ENCODE assay signal across 11 cellular contexts in genomic region chr22:39012525-39013516, GRCh38. TPM values are rescaled to one million over a fixed set of nuclear protein-coding genes. Genes with fewer than 3 reads are reported as not detected.
A peak's percentile ranks its signal among the peaks of the same experiment; 100 is the strongest.
DNase-seq lines count a peak whose midpoint lies in the region; ATAC-seq and TF ChIP-seq lines count a peak whose summit lies in the region.
"Had no signal": no experiment of that assay in that cellular context is flagged by ENCODE, and none has a peak within 500 bp of the region (broad histone marks: within the 10 kb centered on the region; RNA-seq: fewer than 3 reads in every experiment).

No MANE protein-coding gene starts in this region.

- H3K27me3 ChIP-seq in left ventricle myocardium inferior (ENCODE audit: low read depth) = no peaks in the 10 kb centered on the region
- H3K27me3 ChIP-seq: SJCRH30 had no signal

- no peaks in the 10 kb centered on the region for H3K9me3 Mint-ChIP-seq in type B pancreatic cell

- no peak for ATAC-seq in left ventricle myocardium superior

- no peaks in the 10 kb centered on the region for H3K27me3 Mint-ChIP-seq in type B pancreatic cell

- peaks cover 22% of the 10 kb centered on the region for H3K4me1 ChIP-seq in left ventricle myocardium inferior
- H3K4me1 ChIP-seq: SJCRH30 had no signal

- peaks cover 30% of the 10 kb centered on the region for H3K4me1 Mint-ChIP-seq in type B pancreatic cell (ENCODE audit: unreplicated experiment)

- no peaks in the 10 kb centered on the region for H3K36me3 Mint-ChIP-seq in type B pancreatic cell

- no peak overlapping the region for H3K4me3 ChIP-seq in left ventricle myocardium inferior
- no peak overlapping the region for H3K4me3 ChIP-seq in fibroblast of villous mesenchyme (ENCODE audit: low read depth, low read length)
- H3K4me3 ChIP-seq: SJCRH30 had no signal

- H3K9me3 ChIP-seq in left ventricle myocardium inferior (replicated peaks) = no peaks in the 10 kb centered on the region
- H3K9me3 ChIP-seq: SJCRH30 had no signal

- H3K36me3 ChIP-seq in left ventricle myocardium inferior = no peaks in the 10 kb centered on the region
- H3K36me3 ChIP-seq: SJCRH30 had no signal

- TF ChIP-seq CTCF in left ventricle myocardium inferior (IDR thresholded peaks at IDR 0.05; ENCODE audit: borderline replicate concordance) (no peak), fibroblast of villous mesenchyme (IDR thresholded peaks at IDR 0.05; ENCODE audit: insufficient read depth, low read depth, low read length) (no peak), type B pancreatic cell (conservative IDR thresholded peaks at IDR 0.05) (no peak)

- intact Hi-C loops in left ventricle myocardium inferior (cut with micrococcal nuclease) = no loop called here
- intact Hi-C loops in left ventricle myocardium superior (cut with micrococcal nuclease) = no loop called here

- peak overlapping the region; percentile 30 for H3K27ac Mint-ChIP-seq in type B pancreatic cell

- no peak for DNase-seq in left ventricle myocardium inferior
- DNase-seq in left ventricle myocardium superior = no peak
- peak; percentile 8 for DNase-seq in fibroblast of villous mesenchyme (ENCODE audit: low read depth)
- DNase-seq in type B pancreatic cell (ENCODE audit: extremely low spot score, unreplicated experiment) = no peak
- no peak for DNase-seq in SIG-M5 (lab: John Stamatoyannopoulos, UW)
- DNase-seq in NCI-H128 (lab: John Stamatoyannopoulos, UW; ENCODE audit: unreplicated experiment) = no peak
- DNase-seq: activated CD4-positive, alpha-beta T cell treated with anti-CD3 and anti-CD28 coated beads, Interleukin-2, amount 50 U/mL, for 48 hours; NCI-H1417; SJCRH30; stimulated activated CD4-positive, alpha-beta T cell treated with anti-CD3 and anti-CD28 coated beads, Interleukin-15, amount 100 ng/mL, for 24 hours had no signal

- H3K4me3 Mint-ChIP-seq in type B pancreatic cell = peak overlapping the region; percentile 64

- H3K27ac ChIP-seq in left ventricle myocardium inferior (replicated peaks) = peak overlapping the region; percentile 86
- H3K27ac ChIP-seq: SJCRH30 had no signal

RNA-seq across cellular contexts. Expression of gene APOBEC3C, which starts 1.2 kb away (rescaled TPM):
- 25.1 TPM for total RNA-seq in left ventricle myocardium inferior
- 31.1 TPM for total RNA-seq in left ventricle myocardium superior
- total RNA-seq in fibroblast of villous mesenchyme = 11.9 and 16.4 TPM in 2 replicates
- total RNA-seq in type B pancreatic cell (ENCODE audit: low replicate concordance) = 26.0 and 55.3 TPM in 2 replicates

RNA-seq across cellular contexts. Expression of gene APOBEC3D, which starts 8.1 kb away (rescaled TPM):
- total RNA-seq in left ventricle myocardium inferior = 0.96 TPM
- 1.0 TPM for total RNA-seq in left ventricle myocardium superior
- total RNA-seq in fibroblast of villous mesenchyme = 2.9 and 4.3 TPM in 2 replicates
- 3.9 and 6.9 TPM in 2 replicates for total RNA-seq in type B pancreatic cell (ENCODE audit: low replicate concordance)
- total RNA-seq: SJCRH30 had no signal

RNA-seq across cellular contexts. Expression of gene APOBEC3F, which starts 27.8 kb away (rescaled TPM):
- 4.8 TPM for total RNA-seq in left ventricle myocardium inferior
- 4.4 TPM for total RNA-seq in left ventricle myocardium superior
- total RNA-seq in fibroblast of villous mesenchyme = 4.8 and 5.6 TPM in 2 replicates
- 14.9 and 18.9 TPM in 2 replicates for total RNA-seq in type B pancreatic cell (ENCODE audit: low replicate concordance)
- total RNA-seq: SJCRH30 had no signal

RNA-seq across cellular contexts. Expression of gene APOBEC3B, which starts 30.7 kb away (rescaled TPM):
- 0.52 TPM for total RNA-seq in left ventricle myocardium inferior
- 0.55 TPM for total RNA-seq in left ventricle myocardium superior
- 2.2 and 3.2 TPM in 2 replicates for total RNA-seq in fibroblast of villous mesenchyme
- total RNA-seq in type B pancreatic cell (ENCODE audit: low replicate concordance) = 6.7 and 7.1 TPM in 2 replicates

RNA-seq across cellular contexts. Expression of gene APOBEC3A, which starts 55.4 kb away (rescaled TPM):
- total RNA-seq in left ventricle myocardium inferior (0.41 TPM), left ventricle myocardium superior (0.82 TPM), fibroblast of villous mesenchyme (not detected in 2 replicates), type B pancreatic cell (ENCODE audit: low replicate concordance) (0.67 and 1.6 TPM in 2 replicates)
- total RNA-seq: endothelial cell of umbilical vein, SJCRH30 had no signal
